ENCODE assay signal across 26 cellular contexts in genomic region chr3:139557041-139557440, GRCh38. TPM values are rescaled to one million over a fixed set of nuclear protein-coding genes. Genes with fewer than 3 reads are reported as not detected.
"Had no signal": no experiment of that assay in that cellular context is flagged by ENCODE, and none has a peak within 500 bp of the region (broad histone marks: within the 10 kb centered on the region; RNA-seq: fewer than 3 reads in every experiment).

No MANE protein-coding gene starts in this region.

- H3K9me3 Mint-ChIP-seq: activated naive CD4-positive, alpha-beta T cell treated with anti-CD3 and anti-CD28 coated beads, Interleukin-2, amount 50 U/mL, for 72 hours; activated T-cell treated with anti-CD3 and anti-CD28 coated beads, Interleukin-2, amount 50 U/mL, for 24 hours; activated T-helper 17 cell treated with anti-CD3 and anti-CD28 coated beads, Interleukin-2, amount 50 U/mL, for 72 hours; central memory CD8-positive, alpha-beta T cell; naive B cell; neural crest cell; stimulated activated naive B cell treated with anti-CD40 and anti-IgM and Interleukin-4, amounts not matched to agents 10 μg/mL and 1 μg/mL and 100 μg/mL, for 72 hours; WTC11 had no signal

- H3K36me3 Mint-ChIP-seq: activated naive CD4-positive, alpha-beta T cell treated with anti-CD3 and anti-CD28 coated beads, Interleukin-2, amount 50 U/mL, for 72 hours; naive B cell; stimulated activated naive B cell treated with anti-CD40 and anti-IgM and Interleukin-4, amounts not matched to agents 10 μg/mL and 1 μg/mL and 100 μg/mL, for 72 hours; WTC11 had no signal

- H3K27ac Mint-ChIP-seq: activated CD4-positive, alpha-beta T cell treated with anti-CD3 and anti-CD28 coated beads for 36 hours; activated naive CD4-positive, alpha-beta T cell treated with anti-CD3 and anti-CD28 coated beads, Interleukin-2, amount 50 U/mL, for 72 hours; activated T-cell treated with anti-CD3 and anti-CD28 coated beads, Interleukin-2, amount 50 U/mL, for 24 hours; activated T-helper 17 cell treated with anti-CD3 and anti-CD28 coated beads, Interleukin-2, amount 50 U/mL, for 72 hours; naive B cell; stimulated activated naive B cell treated with anti-CD40 and anti-IgM and Interleukin-4, amounts not matched to agents 10 μg/mL and 1 μg/mL and 100 μg/mL, for 72 hours; WTC11 had no signal

- H3K27me3 Mint-ChIP-seq: activated CD4-positive, alpha-beta T cell treated with anti-CD3 and anti-CD28 coated beads for 36 hours had no signal

- DNase-seq: activated CD4-positive, alpha-beta T cell treated with anti-CD3 and anti-CD28 coated beads for 36 hours; activated CD4-positive, alpha-beta T cell treated with anti-CD3 and anti-CD28 coated beads, Interleukin-2, amount 50 U/mL, for 4 hours; activated CD8-positive, alpha-beta memory T cell treated with anti-CD3 and anti-CD28 coated beads for 24 hours; activated CD8-positive, alpha-beta memory T cell treated with anti-CD3 and anti-CD28 coated beads, Interleukin-2, amount 50 U/mL, for 4 hours; activated T-cell treated with anti-CD3 and anti-CD28 coated beads, Interleukin-2, amount 50 U/mL, for 24 hours; aorta; brain microvascular endothelial cell; dorsolateral prefrontal cortex; esophagus squamous epithelium; gastrocnemius medialis; hippocampal formation; kidney glomerular epithelial cell; left lung; naive B cell; occipital lobe; posterior cingulate gyrus; stimulated activated CD4-positive, alpha-beta T cell treated with anti-CD3 and anti-CD28 coated beads, Interleukin-2, amount 100 ng/mL, for 48 hours; stimulated activated CD8-positive, alpha-beta memory T cell treated with anti-CD3 and anti-CD28 coated beads, Interleukin-4, amount 100 ng/mL, for 48 hours; stimulated activated naive B cell treated with anti-CD40 and anti-IgM and Interleukin-4, amounts not matched to agents 10 μg/mL and 1 μg/mL and 100 μg/mL, for 72 hours; transverse colon; uterus had no signal

- H3K4me3 Mint-ChIP-seq: activated CD4-positive, alpha-beta T cell treated with anti-CD3 and anti-CD28 coated beads for 36 hours; activated T-cell treated with anti-CD3 and anti-CD28 coated beads, Interleukin-2, amount 50 U/mL, for 24 hours; activated T-helper 17 cell treated with anti-CD3 and anti-CD28 coated beads, Interleukin-2, amount 50 U/mL, for 72 hours; central memory CD8-positive, alpha-beta T cell; naive B cell; neural crest cell; stimulated activated naive B cell treated with anti-CD40 and anti-IgM and Interleukin-4, amounts not matched to agents 10 μg/mL and 1 μg/mL and 100 μg/mL, for 72 hours; WTC11 had no signal

- H3K4me1 Mint-ChIP-seq: activated CD4-positive, alpha-beta T cell treated with anti-CD3 and anti-CD28 coated beads for 36 hours; activated T-helper 17 cell treated with anti-CD3 and anti-CD28 coated beads, Interleukin-2, amount 50 U/mL, for 72 hours; central memory CD8-positive, alpha-beta T cell; naive B cell; stimulated activated naive B cell treated with anti-CD40 and anti-IgM and Interleukin-4, amounts not matched to agents 10 μg/mL and 1 μg/mL and 100 μg/mL, for 72 hours had no signal

RNA-seq across cellular contexts. Expression of gene RBP1, which starts 17.5 kb away (rescaled TPM):
- total RNA-seq: activated CD4-positive, alpha-beta T cell treated with anti-CD3 and anti-CD28 coated beads for 36 hours; activated naive CD4-positive, alpha-beta T cell treated with anti-CD3 and anti-CD28 coated beads, Interleukin-2, amount 50 U/mL, for 72 hours; activated T-helper 17 cell treated with anti-CD3 and anti-CD28 coated beads, Interleukin-2, amount 50 U/mL, for 72 hours had no signal
